Comparison of ENCODE assay signal across 8 cellular contexts in the genomic region with DNA sequence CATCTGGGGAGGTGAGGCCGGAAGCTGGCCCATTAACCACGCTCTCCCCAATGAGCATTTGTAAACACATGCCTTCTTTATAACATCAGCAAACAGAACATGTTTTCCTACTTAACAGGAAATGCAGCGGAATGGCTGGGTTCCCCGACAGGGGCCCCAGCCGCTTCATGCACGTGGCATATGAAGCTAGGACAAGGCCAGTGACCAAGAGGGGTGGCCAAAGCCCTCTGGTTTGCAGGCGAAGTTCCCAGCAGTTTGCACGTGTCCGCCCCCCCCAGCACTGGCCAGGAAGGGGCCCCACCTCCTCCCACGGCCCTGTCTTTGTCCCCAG. TPM values are rescaled to one million over a fixed set of nuclear protein-coding genes. Genes with fewer than 3 reads are reported as not detected.
DNase-seq lines count a peak whose midpoint lies in the region; FAIRE-seq and TF ChIP-seq lines count a peak whose summit lies in the region.

No MANE protein-coding gene starts in this region.

- no peak for FAIRE-seq in RCC 7860 (lab: Jason Lieb, UNC)

- peak overlapping the region; percentile 56 for H3K9ac ChIP-seq in NT2/D1 (ENCODE audit: insufficient read length, low read depth)

- no peak overlapping the region for H2AFZ ChIP-seq in osteoblast (ENCODE audit: low read length)

- WGBS in esophagus muscularis mucosa: 23% methylated on average over 9 of the region's 10 CpGs

- H4K20me1 ChIP-seq in osteoblast (ENCODE audit: insufficient read depth, low read length): no peaks in the 10 kb centered on the region

- peaks cover 25% of the 10 kb centered on the region for H3K4me1 ChIP-seq in NT2/D1 (ENCODE audit: insufficient read depth, insufficient read length)
- H3K4me1 ChIP-seq in esophagus muscularis mucosa: peaks cover 30 to 35% (median 33%) of the 10 kb centered on the region in 4 donors
- H3K4me1 ChIP-seq in osteoblast (ENCODE audit: insufficient read depth, low read length): peaks cover 41% of the 10 kb centered on the region

- no peaks in the 10 kb centered on the region for H3K79me2 ChIP-seq in osteoblast (ENCODE audit: insufficient read depth, low read length)

- TF ChIP-seq POLR2A in esophagus muscularis mucosa (IDR thresholded peaks at IDR 0.05; ENCODE audit: low read depth): no peak

- intact Hi-C loops in esophagus muscularis mucosa (cut with DNase I): loop anchor here (2.0 to 10.0 kb wide), 4 partner anchors 54 to 318 kb away; partner anchors contain the start of gene MYEOV

- no peak for TF ChIP-seq EP300 in esophagus muscularis mucosa (IDR thresholded peaks at IDR 0.05)

- H3K4me2 ChIP-seq in osteoblast (ENCODE audit: insufficient read depth, low read length): peak overlapping the region; percentile 79

- peak; percentile 78 for DNase-seq in AG20443 (ENCODE audit: low spot score)
- no peak for DNase-seq in NT2/D1 (ENCODE audit: low read depth, low spot score)
- no peak for DNase-seq in esophagus muscularis mucosa (ENCODE audit: extremely low spot score)
- DNase-seq in osteoblast (ENCODE audit: insufficient read length, low spot score, missing footprints): peak; percentile 89
- DNase-seq in OCI-M2 (lab: John Stamatoyannopoulos, UW; ENCODE audit: unreplicated experiment): no peak
- DNase-seq in NOMO-1 treated with dmso at 0.1 percent for 144 hours (lab: John Stamatoyannopoulos, UW; ENCODE audit: unreplicated experiment): no peak
- no peak for DNase-seq in RCC 7860 (ENCODE audit: low spot score)
- no peak for DNase-seq in SKM-1 treated with dmso at 0.1 percent for 144 hours (lab: John Stamatoyannopoulos, UW; ENCODE audit: unreplicated experiment)

- H3K4me3 ChIP-seq in NT2/D1 (ENCODE audit: insufficient read length, low read depth) (no peak overlapping the region), esophagus muscularis mucosa (peak overlapping the region; percentile 53 to 63 (median 54)), osteoblast (ENCODE audit: insufficient read depth, low read length) (peak overlapping the region; percentile 64)

- no peaks in the 10 kb centered on the region for H3K36me3 ChIP-seq in NT2/D1 (ENCODE audit: insufficient read depth, insufficient read length, low read length)
- H3K36me3 ChIP-seq in esophagus muscularis mucosa: no peaks in the 10 kb centered on the region
- no peaks in the 10 kb centered on the region for H3K36me3 ChIP-seq in osteoblast (ENCODE audit: insufficient read depth, low read length)

- H3K27me3 ChIP-seq in NT2/D1 (ENCODE audit: insufficient read depth, insufficient read length) (no peaks in the 10 kb centered on the region), esophagus muscularis mucosa (no peaks in the 10 kb centered on the region), osteoblast (ENCODE audit: insufficient read depth, low read length) (no peaks in the 10 kb centered on the region)

- peak overlapping the region; percentile 73 to 87 (median 82) for H3K27ac ChIP-seq in esophagus muscularis mucosa (replicated peaks in 1 of 4)
- peak overlapping the region; percentile 97 for H3K27ac ChIP-seq in osteoblast (ENCODE audit: low read depth, low read length)

- H3K9me3 ChIP-seq in NT2/D1 (ENCODE audit: insufficient read depth, low read length): no peaks in the 10 kb centered on the region
- H3K9me3 ChIP-seq in esophagus muscularis mucosa: no peaks in the 10 kb centered on the region
- no peaks in the 10 kb centered on the region for H3K9me3 ChIP-seq in osteoblast (ENCODE audit: low read depth, low read length)

- no peak for TF ChIP-seq CTCF in esophagus muscularis mucosa (IDR thresholded peaks at IDR 0.05)
- no peak for TF ChIP-seq CTCF in osteoblast (IDR thresholded peaks at IDR 0.05; ENCODE audit: extremely low read depth, low read depth, low read length)

RNA-seq across cellular contexts. Expression of gene LINC01488, which starts 38.7 kb away (rescaled TPM):
- not detected for total RNA-seq in esophagus muscularis mucosa
- total RNA-seq in osteoblast: not detected in 2 replicates

Comparison
In these comparisons a context has a peak if more than half of its experiments do, and no peak if none do; other contexts are left out.
1. DNase-seq: peak in AG20443 (single experiment) and osteoblast (single experiment); none in NT2/D1 (single experiment), esophagus muscularis mucosa (single experiment), OCI-M2 (single experiment), NOMO-1 treated with dmso at 0.1 percent for 144 hours (single experiment), RCC 7860 (single experiment) and SKM-1 treated with dmso at 0.1 percent for 144 hours (single experiment).